ENCODE assay signal across 8 cellular contexts in the genomic region with DNA sequence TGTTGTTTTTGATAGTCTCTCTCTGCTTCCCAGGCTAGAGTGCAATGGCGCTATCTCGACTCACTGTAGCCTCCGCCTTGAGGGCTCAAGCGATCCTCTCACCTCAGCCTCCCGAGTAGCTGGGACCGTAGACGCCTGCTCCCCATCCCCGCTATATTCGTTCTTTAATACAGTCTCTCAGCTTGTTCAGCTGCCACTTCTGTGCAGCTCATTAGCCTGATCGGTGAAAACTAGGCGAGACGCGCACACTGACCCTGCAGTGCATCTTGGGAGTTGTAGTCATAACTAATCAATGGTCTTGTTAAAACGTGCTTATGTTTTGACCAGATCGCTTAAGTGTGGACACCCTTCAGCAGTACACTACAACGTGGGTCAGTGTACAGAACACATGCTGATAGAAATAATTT. TPM values are rescaled to one million over a fixed set of nuclear protein-coding genes. Genes with fewer than 3 reads are reported as not detected.
DNase-seq lines count a peak whose midpoint lies in the region; ATAC-seq and TF ChIP-seq lines count a peak whose summit lies in the region.

No MANE protein-coding gene starts in this region.

- peaks cover 4% of the 10 kb centered on the region for H3K4me1 ChIP-seq in cardiac muscle cell (ENCODE audit: low read depth)

- no peak for TF ChIP-seq CTCF in cardiac muscle cell (IDR thresholded peaks at IDR 0.05; ENCODE audit: low read depth, low read length)

- H3K27me3 Mint-ChIP-seq in activated naive CD8-positive, alpha-beta T cell treated with anti-CD3 and anti-CD28 coated beads for 36 hours = no peaks in the 10 kb centered on the region

- peaks cover 13% of the 10 kb centered on the region for H3K36me3 ChIP-seq in cardiac muscle cell

- H3K4me3 ChIP-seq in cardiac muscle cell = peak overlapping the region; percentile 83

- no peak overlapping the region for H3K27ac Mint-ChIP-seq in activated naive CD8-positive, alpha-beta T cell treated with anti-CD3 and anti-CD28 coated beads for 36 hours

- DNase-seq in GDM1 (lab: John Stamatoyannopoulos, UW) (peak; percentile 5), KG1 (lab: John Stamatoyannopoulos, UW) (peak; percentile 17), SHP77 treated with DMSO at 0.1 percent for 48 hours (lab: John Stamatoyannopoulos, UW) (peak; percentile 79), cardiac muscle cell (ENCODE audit: low read depth in 1 of 2, low spot score in 1 of 2) (peak; percentile 54 to 64), pons (ENCODE audit: low spot score) (peak; percentile 74), OCI-M2 (lab: John Stamatoyannopoulos, UW; ENCODE audit: unreplicated experiment) (no peak)
- DNase-seq in activated naive CD8-positive, alpha-beta T cell treated with anti-CD3 and anti-CD28 coated beads for 36 hours = peak; percentile 51

- peaks cover 26% of the 10 kb centered on the region for H3K36me3 Mint-ChIP-seq in activated naive CD8-positive, alpha-beta T cell treated with anti-CD3 and anti-CD28 coated beads for 36 hours

- H3K4me1 Mint-ChIP-seq in activated naive CD8-positive, alpha-beta T cell treated with anti-CD3 and anti-CD28 coated beads for 36 hours = peaks cover 51% of the 10 kb centered on the region

- H3K4me3 Mint-ChIP-seq in activated naive CD8-positive, alpha-beta T cell treated with anti-CD3 and anti-CD28 coated beads for 36 hours = no peak overlapping the region

- no peaks in the 10 kb centered on the region for H3K27me3 ChIP-seq in cardiac muscle cell

- peak overlapping the region; percentile 92 for H3K27ac ChIP-seq in cardiac muscle cell

- ATAC-seq in GM21786 (IDR thresholded peaks at IDR 0.05; ENCODE audit: unreplicated experiment) = peak; percentile 26

- H3K9me3 ChIP-seq in cardiac muscle cell (ENCODE audit: low read depth) = no peaks in the 10 kb centered on the region

- no peaks in the 10 kb centered on the region for H3K9me3 Mint-ChIP-seq in activated naive CD8-positive, alpha-beta T cell treated with anti-CD3 and anti-CD28 coated beads for 36 hours

RNA-seq across cellular contexts. Expression of a gene that starts 1.2 kb away (rescaled TPM):
- 10 to 100 TPM; 82.6 to 84.0 TPM for total RNA-seq in activated naive CD8-positive, alpha-beta T cell treated with anti-CD3 and anti-CD28 coated beads for 36 hours
- 19.5 and 31.1 TPM in 2 replicates for total RNA-seq in cardiac muscle cell
- polyA plus RNA-seq in cardiac muscle cell = 24.2 and 30.7 TPM in 2 replicates
